ENCODE assay signal across 1 cellular context in genomic region chr1:182839209-182840065, GRCh38.
TF ChIP-seq lines count a peak whose summit lies in the region.

DHX9 (plus strand) TSS chr1:182839347; CDS start chr1:182842567, 3,220 bp downstream.

TF ChIP-seq in HepG2, 621 proteins besides CTCF, POLR2A, EP300 and RAD21 (continued from another document and continues in another):
- TF ChIP-seq ZNF691 (CRISPR knock-in tag; IDR thresholded peaks at IDR 0.05; ENCODE audit: borderline replicate concordance, low read depth) (peak; percentile 62; the same call in 1 of the 2 replicates), ZBTB4 (CRISPR knock-in tag; IDR thresholded peaks at IDR 0.05; ENCODE audit: borderline replicate concordance) (no peak), SP2 (CRISPR knock-in tag; IDR thresholded peaks at IDR 0.05) (no peak; the same call in 1 of the 2 replicates), TAF1 (CRISPR knock-in tag; IDR thresholded peaks at IDR 0.05) (peak; percentile 80; the same call in 1 of the 2 replicates), RFX1 (IDR thresholded peaks at IDR 0.05) (no peak; the same call in 1 of the 2 replicates), ZSCAN20 (CRISPR knock-in tag; IDR thresholded peaks at IDR 0.05; ENCODE audit: borderline replicate concordance) (no peak), DBP (CRISPR knock-in tag; IDR thresholded peaks at IDR 0.05; ENCODE audit: not compliant biosample characterization) (no peak), RXRA (CRISPR knock-in tag; IDR thresholded peaks at IDR 0.05) (no peak; the same call in 1 of the 2 replicates), THAP11 (CRISPR knock-in tag; IDR thresholded peaks at IDR 0.05) (peak; percentile 76; the same call in 1 of the 2 replicates), ATF3 (CRISPR knock-in tag; IDR thresholded peaks at IDR 0.05) (no peak), MNT (IDR thresholded peaks at IDR 0.05) (no peak; the same call in 1 of the 2 replicates), CCDC6 (CRISPR knock-in tag; IDR thresholded peaks at IDR 0.05) (peak; percentile 67; the same call in 1 of the 2 replicates), ZGPAT (CRISPR knock-in tag; IDR thresholded peaks at IDR 0.05) (peak; percentile 40; the same call in 1 of the 2 replicates), ZNF275 (CRISPR knock-in tag; IDR thresholded peaks at IDR 0.05; ENCODE audit: borderline replicate concordance) (peak; percentile 86; the same call in 1 of the 2 replicates), MXD4 (CRISPR knock-in tag; IDR thresholded peaks at IDR 0.05) (peak; percentile 73; the same call in 1 of the 2 replicates), SMARCC2 (IDR thresholded peaks at IDR 0.05) (no peak), GABPA (IDR thresholded peaks at IDR 0.05; ENCODE audit: low read depth, low read length) (no peak), GABPA (CRISPR knock-in tag; IDR thresholded peaks at IDR 0.05; ENCODE audit: low read depth) (no peak), ZFP41 (CRISPR knock-in tag; IDR thresholded peaks at IDR 0.05; ENCODE audit: borderline replicate concordance) (no peak), ZNF20 (CRISPR knock-in tag; IDR thresholded peaks at IDR 0.05) (0 out of 2 replicates have a peak, but pooled peaks have one; percentile 67), NR2F1 (CRISPR knock-in tag; IDR thresholded peaks at IDR 0.05) (no peak), TCF7 (IDR thresholded peaks at IDR 0.05; ENCODE audit: low read depth) (no peak), ZNF800 (CRISPR knock-in tag; IDR thresholded peaks at IDR 0.05) (no peak), NFAT5 (CRISPR knock-in tag; IDR thresholded peaks at IDR 0.05) (no peak), ZNF816 (CRISPR knock-in tag; IDR thresholded peaks at IDR 0.05; ENCODE audit: borderline replicate concordance) (no peak), MAF1 (CRISPR knock-in tag; IDR thresholded peaks at IDR 0.05; ENCODE audit: borderline replicate concordance) (no peak), HMG20B (CRISPR knock-in tag; conservative IDR thresholded peaks at IDR 0.05) (no peak), ZNF432 (CRISPR knock-in tag; IDR thresholded peaks at IDR 0.05; ENCODE audit: borderline replicate concordance) (no peak), ZNF543 (CRISPR knock-in tag; IDR thresholded peaks at IDR 0.05) (0 out of 2 replicates have a peak, but pooled peaks have one; percentile 47), ZNF414 (CRISPR knock-in tag; IDR thresholded peaks at IDR 0.05) (no peak; the same call in 1 of the 2 replicates), STAT6 (CRISPR knock-in tag; IDR thresholded peaks at IDR 0.05; ENCODE audit: borderline replicate concordance) (peak; percentile 39; the same call in 1 of the 2 replicates), CERS6 (CRISPR knock-in tag; IDR thresholded peaks at IDR 0.05) (no peak), GZF1 (CRISPR knock-in tag; IDR thresholded peaks at IDR 0.05) (no peak), SP4 (CRISPR knock-in tag; IDR thresholded peaks at IDR 0.05) (peak; percentile 92)
